ENCODE assay signal across 2 cellular contexts in the genomic region with DNA sequence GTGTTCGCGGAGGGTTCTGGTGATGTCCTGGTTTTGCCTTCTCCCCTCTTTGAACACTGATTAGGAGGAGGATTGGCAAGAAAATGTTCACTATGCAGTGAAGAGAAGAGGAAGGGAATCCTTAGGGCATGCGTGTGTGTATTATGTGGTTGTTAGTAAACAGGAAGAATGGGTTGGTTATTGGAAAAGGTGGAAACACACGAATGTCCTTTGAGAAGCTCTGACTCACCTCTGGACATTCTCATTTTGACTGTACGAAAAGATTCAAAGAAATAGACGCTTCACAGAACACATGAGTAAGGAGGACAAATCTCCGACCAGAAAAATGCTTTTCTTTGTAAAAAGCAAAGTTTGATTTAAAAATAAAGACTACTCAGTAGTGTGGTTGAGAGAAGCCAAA.
A peak's percentile ranks its signal among the peaks of the same experiment; 100 is the strongest.
TF ChIP-seq lines count a peak whose summit lies in the region.

No MANE protein-coding gene starts in this region.

TF ChIP-seq in GM12878, 131 proteins besides CTCF, POLR2A, EP300 and RAD21 (continued from another document and continues in another):
- TF ChIP-seq, protein P1, sequence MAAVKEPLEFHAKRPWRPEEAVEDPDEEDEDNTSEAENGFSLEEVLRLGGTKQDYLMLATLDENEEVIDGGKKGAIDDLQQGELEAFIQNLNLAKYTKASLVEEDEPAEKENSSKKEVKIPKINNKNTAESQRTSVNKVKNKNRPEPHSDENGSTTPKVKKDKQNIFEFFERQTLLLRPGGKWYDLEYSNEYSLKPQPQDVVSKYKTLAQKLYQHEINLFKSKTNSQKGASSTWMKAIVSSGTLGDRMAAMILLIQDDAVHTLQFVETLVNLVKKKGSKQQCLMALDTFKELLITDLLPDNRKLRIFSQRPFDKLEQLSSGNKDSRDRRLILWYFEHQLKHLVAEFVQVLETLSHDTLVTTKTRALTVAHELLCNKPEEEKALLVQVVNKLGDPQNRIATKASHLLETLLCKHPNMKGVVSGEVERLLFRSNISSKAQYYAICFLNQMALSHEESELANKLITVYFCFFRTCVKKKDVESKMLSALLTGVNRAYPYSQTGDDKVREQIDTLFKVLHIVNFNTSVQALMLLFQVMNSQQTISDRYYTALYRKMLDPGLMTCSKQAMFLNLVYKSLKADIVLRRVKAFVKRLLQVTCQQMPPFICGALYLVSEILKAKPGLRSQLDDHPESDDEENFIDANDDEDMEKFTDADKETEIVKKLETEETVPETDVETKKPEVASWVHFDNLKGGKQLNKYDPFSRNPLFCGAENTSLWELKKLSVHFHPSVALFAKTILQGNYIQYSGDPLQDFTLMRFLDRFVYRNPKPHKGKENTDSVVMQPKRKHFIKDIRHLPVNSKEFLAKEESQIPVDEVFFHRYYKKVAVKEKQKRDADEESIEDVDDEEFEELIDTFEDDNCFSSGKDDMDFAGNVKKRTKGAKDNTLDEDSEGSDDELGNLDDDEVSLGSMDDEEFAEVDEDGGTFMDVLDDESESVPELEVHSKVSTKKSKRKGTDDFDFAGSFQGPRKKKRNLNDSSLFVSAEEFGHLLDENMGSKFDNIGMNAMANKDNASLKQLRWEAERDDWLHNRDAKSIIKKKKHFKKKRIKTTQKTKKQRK (IDR thresholded peaks at IDR 0.05; ENCODE audit: low read depth, low read length): no peak
- TF ChIP-seq ETV6 (conservative IDR thresholded peaks at IDR 0.05 in 1 of 2, IDR thresholded peaks at IDR 0.05 in 1 of 2; ENCODE audit: borderline replicate concordance in 1 of 2, low read depth in 1 of 2) (peak in 1 of 2 experiments; percentile 30; a peak in 1 of 4 replicates), MYB (IDR thresholded peaks at IDR 0.05; ENCODE audit: borderline replicate concordance, low read depth, low read length) (no peak), MYC (IDR thresholded peaks at IDR 0.05; ENCODE audit: insufficient read depth, insufficient read length, insufficient replicate concordance, low read length, severe bottlenecking) (no peak), RB1 (IDR thresholded peaks at IDR 0.05; ENCODE audit: borderline replicate concordance) (no peak), NFIC (IDR thresholded peaks at IDR 0.05; ENCODE audit: low read depth, low read length) (peak; percentile 88), RAD51 (IDR thresholded peaks at IDR 0.05) (no peak), CEBPB (IDR thresholded peaks at IDR 0.05; ENCODE audit: borderline replicate concordance in 1 of 2, low read depth in 2 of 2, low read length in 2 of 2) (no peak), FOS (IDR thresholded peaks at IDR 0.05; ENCODE audit: borderline replicate concordance, extremely low read depth, insufficient read length) (no peak), TCF12 (IDR thresholded peaks at IDR 0.05; ENCODE audit: low read depth, low read length) (no peak), ZSCAN29 (IDR thresholded peaks at IDR 0.05) (no peak), RELA (IDR thresholded peaks at IDR 0.05; ENCODE audit: borderline replicate concordance, partially characterized antibody) (no peak), CHD2 (IDR thresholded peaks at IDR 0.05; ENCODE audit: borderline replicate concordance, low read depth, low read length) (no peak), HDGF (IDR thresholded peaks at IDR 0.05) (no peak), SMAD5 (IDR thresholded peaks at IDR 0.05; ENCODE audit: low read depth) (no peak), IKZF1 (conservative IDR thresholded peaks at IDR 0.05) (peak; percentile 60), SREBF1 (IDR thresholded peaks at IDR 0.05; ENCODE audit: low read length) (no peak)
- TF ChIP-seq, protein P2, sequence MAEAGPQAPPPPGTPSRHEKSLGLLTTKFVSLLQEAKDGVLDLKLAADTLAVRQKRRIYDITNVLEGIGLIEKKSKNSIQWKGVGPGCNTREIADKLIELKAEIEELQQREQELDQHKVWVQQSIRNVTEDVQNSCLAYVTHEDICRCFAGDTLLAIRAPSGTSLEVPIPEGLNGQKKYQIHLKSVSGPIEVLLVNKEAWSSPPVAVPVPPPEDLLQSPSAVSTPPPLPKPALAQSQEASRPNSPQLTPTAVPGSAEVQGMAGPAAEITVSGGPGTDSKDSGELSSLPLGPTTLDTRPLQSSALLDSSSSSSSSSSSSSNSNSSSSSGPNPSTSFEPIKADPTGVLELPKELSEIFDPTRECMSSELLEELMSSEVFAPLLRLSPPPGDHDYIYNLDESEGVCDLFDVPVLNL (IDR thresholded peaks at IDR 0.05; ENCODE audit: low read depth, low read length): no peak
- TF ChIP-seq, protein P3, sequence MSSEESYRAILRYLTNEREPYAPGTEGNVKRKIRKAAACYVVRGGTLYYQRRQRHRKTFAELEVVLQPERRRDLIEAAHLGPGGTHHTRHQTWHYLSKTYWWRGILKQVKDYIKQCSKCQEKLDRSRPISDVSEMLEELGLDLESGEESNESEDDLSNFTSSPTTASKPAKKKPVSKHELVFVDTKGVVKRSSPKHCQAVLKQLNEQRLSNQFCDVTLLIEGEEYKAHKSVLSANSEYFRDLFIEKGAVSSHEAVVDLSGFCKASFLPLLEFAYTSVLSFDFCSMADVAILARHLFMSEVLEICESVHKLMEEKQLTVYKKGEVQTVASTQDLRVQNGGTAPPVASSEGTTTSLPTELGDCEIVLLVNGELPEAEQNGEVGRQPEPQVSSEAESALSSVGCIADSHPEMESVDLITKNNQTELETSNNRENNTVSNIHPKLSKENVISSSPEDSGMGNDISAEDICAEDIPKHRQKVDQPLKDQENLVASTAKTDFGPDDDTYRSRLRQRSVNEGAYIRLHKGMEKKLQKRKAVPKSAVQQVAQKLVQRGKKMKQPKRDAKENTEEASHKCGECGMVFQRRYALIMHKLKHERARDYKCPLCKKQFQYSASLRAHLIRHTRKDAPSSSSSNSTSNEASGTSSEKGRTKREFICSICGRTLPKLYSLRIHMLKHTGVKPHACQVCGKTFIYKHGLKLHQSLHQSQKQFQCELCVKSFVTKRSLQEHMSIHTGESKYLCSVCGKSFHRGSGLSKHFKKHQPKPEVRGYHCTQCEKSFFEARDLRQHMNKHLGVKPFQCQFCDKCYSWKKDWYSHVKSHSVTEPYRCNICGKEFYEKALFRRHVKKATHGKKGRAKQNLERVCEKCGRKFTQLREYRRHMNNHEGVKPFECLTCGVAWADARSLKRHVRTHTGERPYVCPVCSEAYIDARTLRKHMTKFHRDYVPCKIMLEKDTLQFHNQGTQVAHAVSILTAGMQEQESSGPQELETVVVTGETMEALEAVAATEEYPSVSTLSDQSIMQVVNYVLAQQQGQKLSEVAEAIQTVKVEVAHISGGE (CRISPR knock-in tag; IDR thresholded peaks at IDR 0.05): no peak
- TF ChIP-seq, protein P4, sequence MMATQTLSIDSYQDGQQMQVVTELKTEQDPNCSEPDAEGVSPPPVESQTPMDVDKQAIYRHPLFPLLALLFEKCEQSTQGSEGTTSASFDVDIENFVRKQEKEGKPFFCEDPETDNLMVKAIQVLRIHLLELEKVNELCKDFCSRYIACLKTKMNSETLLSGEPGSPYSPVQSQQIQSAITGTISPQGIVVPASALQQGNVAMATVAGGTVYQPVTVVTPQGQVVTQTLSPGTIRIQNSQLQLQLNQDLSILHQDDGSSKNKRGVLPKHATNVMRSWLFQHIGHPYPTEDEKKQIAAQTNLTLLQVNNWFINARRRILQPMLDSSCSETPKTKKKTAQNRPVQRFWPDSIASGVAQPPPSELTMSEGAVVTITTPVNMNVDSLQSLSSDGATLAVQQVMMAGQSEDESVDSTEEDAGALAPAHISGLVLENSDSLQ (IDR thresholded peaks at IDR 0.05): no peak

TF ChIP-seq in HepG2, 621 proteins besides CTCF, POLR2A, EP300 and RAD21 (continued from another document):
- TF ChIP-seq, protein P5, sequence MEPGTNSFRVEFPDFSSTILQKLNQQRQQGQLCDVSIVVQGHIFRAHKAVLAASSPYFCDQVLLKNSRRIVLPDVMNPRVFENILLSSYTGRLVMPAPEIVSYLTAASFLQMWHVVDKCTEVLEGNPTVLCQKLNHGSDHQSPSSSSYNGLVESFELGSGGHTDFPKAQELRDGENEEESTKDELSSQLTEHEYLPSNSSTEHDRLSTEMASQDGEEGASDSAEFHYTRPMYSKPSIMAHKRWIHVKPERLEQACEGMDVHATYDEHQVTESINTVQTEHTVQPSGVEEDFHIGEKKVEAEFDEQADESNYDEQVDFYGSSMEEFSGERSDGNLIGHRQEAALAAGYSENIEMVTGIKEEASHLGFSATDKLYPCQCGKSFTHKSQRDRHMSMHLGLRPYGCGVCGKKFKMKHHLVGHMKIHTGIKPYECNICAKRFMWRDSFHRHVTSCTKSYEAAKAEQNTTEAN (CRISPR knock-in tag; conservative IDR thresholded peaks at IDR 0.05): no peak
- TF ChIP-seq, protein P6, sequence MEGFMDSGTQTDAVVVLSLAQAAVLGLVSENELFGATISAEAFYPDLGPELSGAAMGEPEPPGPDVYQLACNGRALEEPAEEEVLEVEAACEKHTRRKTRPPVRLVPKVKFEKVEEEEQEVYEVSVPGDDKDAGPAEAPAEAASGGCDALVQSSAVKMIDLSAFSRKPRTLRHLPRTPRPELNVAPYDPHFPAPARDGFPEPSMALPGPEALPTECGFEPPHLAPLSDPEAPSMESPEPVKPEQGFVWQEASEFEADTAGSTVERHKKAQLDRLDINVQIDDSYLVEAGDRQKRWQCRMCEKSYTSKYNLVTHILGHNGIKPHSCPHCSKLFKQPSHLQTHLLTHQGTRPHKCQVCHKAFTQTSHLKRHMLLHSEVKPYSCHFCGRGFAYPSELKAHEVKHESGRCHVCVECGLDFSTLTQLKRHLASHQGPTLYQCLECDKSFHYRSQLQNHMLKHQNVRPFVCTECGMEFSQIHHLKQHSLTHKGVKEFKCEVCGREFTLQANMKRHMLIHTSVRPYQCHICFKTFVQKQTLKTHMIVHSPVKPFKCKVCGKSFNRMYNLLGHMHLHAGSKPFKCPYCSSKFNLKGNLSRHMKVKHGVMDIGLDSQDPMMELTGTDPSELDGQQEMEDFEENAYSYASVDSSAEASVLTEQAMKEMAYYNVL (CRISPR knock-in tag; IDR thresholded peaks at IDR 0.05; ENCODE audit: borderline replicate concordance): no peak
